ENCODE assay signal across 31 cellular contexts in genomic region chr7:1017586-1018333, GRCh38. TPM values are rescaled to one million over a fixed set of nuclear protein-coding genes. Genes with fewer than 3 reads are reported as not detected.
DNase-seq lines count a peak whose midpoint lies in the region; FAIRE-seq and TF ChIP-seq lines count a peak whose summit lies in the region.
"Had no signal": no experiment of that assay in that cellular context is flagged by ENCODE, and none has a peak within 500 bp of the region (broad histone marks: within the 10 kb centered on the region; RNA-seq: fewer than 3 reads in every experiment).

No MANE protein-coding gene starts in this region.

- DNase-seq in CD4-positive, alpha-beta memory T cell = no peak
- no peak for DNase-seq in Calu3
- DNase-seq in astrocyte (ENCODE audit: low read depth) = no peak
- no peak for DNase-seq in nephron progenitor cell
- DNase-seq in SW 1271 (lab: John Stamatoyannopoulos, UW) = no peak
- DNase-seq in LoVo (ENCODE audit: low spot score) = no peak
- DNase-seq in NCI-H146 (lab: John Stamatoyannopoulos, UW) = no peak
- no peak for DNase-seq in kidney tubule cell (ENCODE audit: low spot score)
- DNase-seq: activated CD4-positive, alpha-beta T cell treated with anti-CD3 and anti-CD28 coated beads for 4 hours; activated effector memory CD4-positive, alpha-beta T cell treated with anti-CD3 and anti-CD28 coated beads, Interleukin-2, amount 50 U/mL, for 16 hours; C1 segment of cervical spinal cord; cerebellar nuclear complex; heart right ventricle; lower lobe of right lung; MG63; NCI-H1105 treated with DMSO at 0.1 percent for 48 hours; NCI-H1930; NCI-H2171 treated with DMSO at 0.1 percent for 48 hours; NCI-H510A; RPMI8226; stimulated activated naive CD4-positive, alpha-beta T cell had no signal

- BruUV-seq in Calu3 (replicated peaks; lab: Mats Ljungman, UMichigan) = no TSS peak

- no peak overlapping the region for H3K27ac ChIP-seq in CD4-positive, alpha-beta memory T cell (ENCODE audit: low read depth, low read length)
- no peak overlapping the region for H3K27ac ChIP-seq in astrocyte (ENCODE audit: low read depth, low read length)
- H3K27ac ChIP-seq: heart right ventricle, lower lobe of right lung had no signal

- no peaks in the 10 kb centered on the region for H3K27me3 ChIP-seq in CD4-positive, alpha-beta memory T cell (ENCODE audit: insufficient read depth, low read length)
- H3K27me3 ChIP-seq in astrocyte (ENCODE audit: insufficient read depth, low read length) = no peaks in the 10 kb centered on the region
- H3K27me3 ChIP-seq: heart right ventricle, MG63 had no signal

- no peak overlapping the region for H3K4me3 ChIP-seq in CD4-positive, alpha-beta memory T cell (ENCODE audit: low read length in 2 of 2)
- no peak overlapping the region for H3K4me3 ChIP-seq in astrocyte (ENCODE audit: insufficient read depth, low read depth, low read length)
- H3K4me3 ChIP-seq: heart right ventricle, lower lobe of right lung, MG63 had no signal

- H4K20me1 ChIP-seq in astrocyte (ENCODE audit: insufficient read depth, low read length) = peaks cover 70% of the 10 kb centered on the region

- FAIRE-seq in astrocyte (lab: Jason Lieb, UNC) = no peak
- FAIRE-seq: D721Med, endothelial cell of umbilical vein, frontal cortex had no signal

- peaks cover 3% of the 10 kb centered on the region for H3K4me1 ChIP-seq in CD4-positive, alpha-beta memory T cell (ENCODE audit: insufficient read depth, low read length)
- H3K4me1 ChIP-seq in astrocyte (ENCODE audit: insufficient read depth, low read length) = no peaks in the 10 kb centered on the region
- H3K4me1 ChIP-seq: lower lobe of right lung had no signal

- no peak overlapping the region for H3K4me3 Mint-ChIP-seq in CD4-positive, alpha-beta memory T cell
- H3K4me3 Mint-ChIP-seq in Calu3 (ENCODE audit: low read depth, unreplicated experiment) = no peak overlapping the region
- no peak overlapping the region for H3K4me3 Mint-ChIP-seq in astrocyte (ENCODE audit: unreplicated experiment)
- no peak overlapping the region for H3K4me3 Mint-ChIP-seq in nephron progenitor cell

- intact Hi-C loops in CD4-positive, alpha-beta memory T cell (cut with micrococcal nuclease) = no loop called here
- intact Hi-C loops in Calu3 (cut with micrococcal nuclease; ENCODE audit: unreplicated experiment) = no loop called here

- POLR2A ChIA-PET in CD4-positive, alpha-beta memory T cell (lab: Charles Lee; ENCODE audit: partially characterized antibody) = no interaction called here

- H3K9me3 Mint-ChIP-seq in CD4-positive, alpha-beta memory T cell = peaks cover 0 to 14% (median 2%) of the 10 kb centered on the region in 8 donors
- H3K9me3 Mint-ChIP-seq in Calu3 (ENCODE audit: low read depth, unreplicated experiment) = no peaks in the 10 kb centered on the region
- H3K9me3 Mint-ChIP-seq in astrocyte (ENCODE audit: unreplicated experiment) = no peaks in the 10 kb centered on the region
- peaks cover 11% of the 10 kb centered on the region for H3K9me3 Mint-ChIP-seq in nephron progenitor cell

- H3K9ac ChIP-seq in astrocyte (ENCODE audit: low read length) = no peak overlapping the region

- H2AFZ ChIP-seq in astrocyte (ENCODE audit: low read depth, low read length) = no peak overlapping the region

- peaks cover 48% of the 10 kb centered on the region for H3K79me2 ChIP-seq in astrocyte (ENCODE audit: insufficient read depth, low read length)

- peaks cover 6 to 30% (median 15%) of the 10 kb centered on the region in 4 donors for H3K4me1 Mint-ChIP-seq in CD4-positive, alpha-beta memory T cell
- H3K4me1 Mint-ChIP-seq in Calu3 (ENCODE audit: low read depth, unreplicated experiment) (no peaks in the 10 kb centered on the region), astrocyte (ENCODE audit: low read depth, unreplicated experiment) (peaks cover 8% of the 10 kb centered on the region), nephron progenitor cell (peaks cover 29% of the 10 kb centered on the region)

- no peaks in the 10 kb centered on the region for H3K36me3 ChIP-seq in CD4-positive, alpha-beta memory T cell (ENCODE audit: insufficient read depth, low read length)
- no peaks in the 10 kb centered on the region for H3K36me3 ChIP-seq in astrocyte (ENCODE audit: insufficient read depth, low read length)

- H3K27me3 Mint-ChIP-seq in CD4-positive, alpha-beta memory T cell = no peaks in the 10 kb centered on the region
- H3K27me3 Mint-ChIP-seq in Calu3 (ENCODE audit: unreplicated experiment) (no peaks in the 10 kb centered on the region), astrocyte (ENCODE audit: low read depth, unreplicated experiment) (no peaks in the 10 kb centered on the region), nephron progenitor cell (ENCODE audit: low read depth, poor library complexity) (no peaks in the 10 kb centered on the region)
- H3K27me3 Mint-ChIP-seq: naive thymus-derived CD8-positive, alpha-beta T cell had no signal

- peak overlapping the region in 6 of 7 donors; percentile 30 to 91 (median 56) for H3K27ac Mint-ChIP-seq in CD4-positive, alpha-beta memory T cell
- H3K27ac Mint-ChIP-seq in Calu3 (ENCODE audit: unreplicated experiment) (peak overlapping the region; percentile 48), astrocyte (ENCODE audit: unreplicated experiment) (peak overlapping the region; percentile 59), nephron progenitor cell (peak overlapping the region; percentile 29)

- no peak for TF ChIP-seq CTCF in Calu3 (IDR thresholded peaks at IDR 0.05; ENCODE audit: unreplicated experiment)
- TF ChIP-seq CTCF in astrocyte (IDR thresholded peaks at IDR 0.05; ENCODE audit: insufficient read depth, low read depth, low read length) = no peak
- TF ChIP-seq CTCF in nephron progenitor cell (IDR thresholded peaks at IDR 0.05) = no peak

- no peak overlapping the region for H3K4me2 ChIP-seq in astrocyte (ENCODE audit: low read length)

- H3K9me3 ChIP-seq in CD4-positive, alpha-beta memory T cell (ENCODE audit: control insufficient read depth in 1 of 2, low read length in 2 of 2) = peaks cover 0 to 7% of the 10 kb centered on the region in 2 donors
- no peaks in the 10 kb centered on the region for H3K9me3 ChIP-seq in astrocyte (ENCODE audit: insufficient read depth, low read depth, low read length)
- H3K9me3 ChIP-seq: lower lobe of right lung, MG63 had no signal

- peaks cover 14 to 24% of the 10 kb centered on the region in 2 donors for H3K36me3 Mint-ChIP-seq in CD4-positive, alpha-beta memory T cell
- H3K36me3 Mint-ChIP-seq in Calu3 (ENCODE audit: insufficient read depth, unreplicated experiment) (peaks cover 43% of the 10 kb centered on the region), astrocyte (ENCODE audit: low read depth, unreplicated experiment) (peaks cover 17% of the 10 kb centered on the region), nephron progenitor cell (ENCODE audit: low read depth) (peaks cover 22% of the 10 kb centered on the region)

- CTCF ChIA-PET in CD4-positive, alpha-beta memory T cell (lab: Charles Lee; ENCODE audit: partially characterized antibody) = interaction anchor here (1.9 kb wide), 1 partner anchor 48 kb away, joined by 11 read pairs; no protein-coding TSS in a partner anchor
- CTCF ChIA-PET in Calu3 (lab: Charles Lee) = no interaction called here

RNA-seq across cellular contexts. Expression of gene GPR146, which starts 26.6 kb away (rescaled TPM):
- total RNA-seq in CD4-positive, alpha-beta memory T cell = 10 to 100 TPM in 1 of 2 experiments, 1 to 10 TPM in 1; 8.8 to 10.1 TPM
- polyA plus RNA-seq in CD4-positive, alpha-beta memory T cell = 10 to 100 TPM; 10.0 to 22.2 TPM
- total RNA-seq in Calu3 (2022) (0.66 and 1.8 TPM in 2 replicates), astrocyte (1.7 and 3.4 TPM in 2 replicates)

RNA-seq across cellular contexts. Expression of gene CYP2W1, which starts 34.8 kb away (rescaled TPM):
- not detected for total RNA-seq in CD4-positive, alpha-beta memory T cell
- polyA plus RNA-seq in CD4-positive, alpha-beta memory T cell = not detected
- total RNA-seq in Calu3 (2022) = 0.71 and 1.3 TPM in 2 replicates
- not detected in 2 replicates for total RNA-seq in astrocyte
- total RNA-seq: dermis microvascular lymphatic vessel endothelial cell; endothelial cell of umbilical vein; frontal cortex; heart right ventricle; kidney epithelial cell; lower lobe of right lung; naive thymus-derived CD8-positive, alpha-beta T cell; osteoblast; SK-MEL-5; T-helper 1 cell treated with Interleukin-12 subunit alpha and Interleukin-12 subunit beta and Interleukin-4 antibody, amounts not matched to agents 30 ng/mL and 1 ng/mL, for 36 hours; temporal lobe had no signal
- polyA plus RNA-seq: endothelial cell of umbilical vein; heart right ventricle; naive thymus-derived CD8-positive, alpha-beta T cell had no signal

RNA-seq across cellular contexts. Expression of gene COX19, which starts 42.4 kb away (rescaled TPM):
- total RNA-seq in CD4-positive, alpha-beta memory T cell = 10 to 100 TPM; 46.2 to 50.0 TPM
- polyA plus RNA-seq in CD4-positive, alpha-beta memory T cell = 10 to 100 TPM; 20.5 to 20.8 TPM
- 37.4 and 39.1 TPM in 2 replicates for total RNA-seq in Calu3 (2022)
- total RNA-seq in astrocyte = 13.4 and 13.8 TPM in 2 replicates
